Comparison of ENCODE assay signal across 13 cellular contexts in the genomic region with DNA sequence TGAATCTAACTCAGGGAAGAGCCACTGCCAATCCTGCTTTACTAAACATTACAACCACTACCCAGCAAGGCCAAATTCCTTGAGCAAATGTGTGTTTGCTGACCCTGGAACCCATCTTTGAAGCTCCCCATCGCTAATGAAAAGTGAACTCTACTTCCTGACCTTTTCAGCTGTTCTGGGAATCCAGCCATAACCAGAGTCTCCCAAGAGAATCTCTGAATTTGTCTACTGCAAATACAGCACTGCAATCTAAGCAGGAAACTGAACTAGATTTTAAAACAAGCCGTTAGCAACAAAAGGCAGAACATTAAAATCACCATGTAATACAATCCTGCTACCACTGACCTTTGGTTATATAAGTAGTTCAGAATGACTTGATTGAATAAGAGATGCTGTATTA.
A peak's percentile ranks its signal among the peaks of the same experiment; 100 is the strongest.
DNase-seq lines count a peak whose midpoint lies in the region; ATAC-seq and TF ChIP-seq lines count a peak whose summit lies in the region.
"Had no signal": no experiment of that assay in that cellular context is flagged by ENCODE, and none has a peak within 500 bp of the region (broad histone marks: within the 10 kb centered on the region; RNA-seq: fewer than 3 reads in every experiment).

No MANE protein-coding gene starts in this region.

- H3K9me3 ChIP-seq in MG63 = no peaks in the 10 kb centered on the region
- H3K9me3 ChIP-seq: vagina had no signal

- H3K4me3 ChIP-seq in AG04449 (ENCODE audit: low read depth, low read length) (no peak overlapping the region), MG63 (no peak overlapping the region)
- H3K4me3 ChIP-seq: vagina had no signal

- DNase-seq in AG04449 (ENCODE audit: low read depth, low spot score) = peak; percentile 62
- peak; percentile 5 for DNase-seq in MG63
- DNase-seq in dermis microvascular lymphatic vessel endothelial cell (ENCODE audit: low read depth in 2 of 2) = peak; percentile 39 to 84
- DNase-seq in mucosa of gallbladder (ENCODE audit: low spot score) = peak; percentile 49
- no peak for DNase-seq in stimulated activated naive CD4-positive, alpha-beta T cell (lab: John Stamatoyannopoulos, UW)
- DNase-seq in RPMI8226 = no peak
- DNase-seq: activated T-cell treated with anti-CD3 and anti-CD28 coated beads, Interleukin-2, amount 50 U/mL, for 1 hour; effector CD8-positive, alpha-beta T cell; NCI-H510A; stimulated activated CD4-positive, alpha-beta T cell treated with anti-CD3 and anti-CD28 coated beads, Interleukin-2, amount 100 ng/mL, for 48 hours had no signal

- CTCF ChIA-PET in AG04449 (lab: Yijun Ruan, JAX) = interaction anchor here (0.7 to 5.0 kb wide), 4 partner anchors 13 to 304 kb away, joined by 3 to 52 read pairs (median 6); no protein-coding TSS in a partner anchor

- POLR2A ChIA-PET in AG04449 (lab: Yijun Ruan, JAX) = no interaction called here

- ATAC-seq in GM18861 (IDR thresholded peaks at IDR 0.05; ENCODE audit: unreplicated experiment) (no peak), HG02798 (IDR thresholded peaks at IDR 0.05; ENCODE audit: poor library complexity, unreplicated experiment) (no peak)

- TF ChIP-seq CTCF in AG04449 (IDR thresholded peaks at IDR 0.05; ENCODE audit: insufficient read depth, low read length, missing control alignments) = no peak

- no peaks in the 10 kb centered on the region for H3K36me3 ChIP-seq in MG63
- H3K36me3 ChIP-seq: vagina had no signal

- H3K27me3 ChIP-seq in MG63 = no peaks in the 10 kb centered on the region
- H3K27me3 ChIP-seq: vagina had no signal

Comparison
In these comparisons a context has a peak if more than half of its experiments do, and no peak if none do; other contexts are left out.
1. DNase-seq: peak in AG04449 (single experiment), MG63 (single experiment), dermis microvascular lymphatic vessel endothelial cell (2 of 2) and mucosa of gallbladder (single experiment); none in stimulated activated naive CD4-positive, alpha-beta T cell (0 of 6) and RPMI8226 (single experiment).